Comparison of ENCODE assay signal across 17 cellular contexts in the genomic region with DNA sequence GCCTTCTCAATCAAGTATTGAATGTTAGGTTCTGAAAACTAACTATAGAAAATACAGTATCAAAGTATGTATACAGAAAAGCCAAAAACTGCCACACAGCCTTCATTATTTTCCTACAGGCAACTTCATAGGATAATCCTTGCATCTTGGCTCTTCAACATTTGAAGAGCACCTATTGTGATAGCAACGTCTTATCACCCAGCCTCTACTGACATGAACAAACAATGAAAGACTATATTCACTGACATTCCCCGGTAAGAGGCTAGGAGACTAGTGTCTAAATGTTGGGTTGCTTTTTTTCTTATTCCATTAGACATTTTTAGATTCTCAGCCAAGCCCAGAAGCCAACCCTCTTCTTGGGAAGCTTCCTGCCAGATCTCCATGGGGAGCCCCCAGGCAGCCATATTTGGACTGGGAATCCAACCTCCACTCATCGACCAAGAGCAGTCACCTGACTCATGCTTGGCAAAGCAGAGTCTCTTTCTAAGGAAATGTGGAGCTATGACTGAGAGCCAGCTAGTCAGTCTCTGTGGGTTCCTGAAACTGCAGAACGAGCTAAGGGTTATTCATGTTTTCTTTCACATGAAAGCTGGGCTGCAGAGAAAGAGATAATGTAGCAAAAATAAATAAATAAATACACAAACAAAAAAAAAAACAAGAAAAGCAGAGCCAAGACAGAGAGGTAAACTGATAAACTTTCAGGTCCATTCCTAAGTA.
DNase-seq lines count a peak whose midpoint lies in the region; ATAC-seq and TF ChIP-seq lines count a peak whose summit lies in the region.
"Had no signal": no experiment of that assay in that cellular context is flagged by ENCODE, and none has a peak within 500 bp of the region (broad histone marks: within the 10 kb centered on the region; RNA-seq: fewer than 3 reads in every experiment).

No MANE protein-coding gene starts in this region.

- no peak overlapping the region for H2BK120ac ChIP-seq in neuronal stem cell (ENCODE audit: low read depth, low read length)

- no peak overlapping the region for H3K23ac ChIP-seq in neuronal stem cell (ENCODE audit: low read depth, low read length, poor library complexity)

- no peaks in the 10 kb centered on the region for H3K27me3 ChIP-seq in neuronal stem cell (ENCODE audit: control insufficient read depth in 3 of 3, insufficient read depth in 3 of 3, low read depth in 1 of 3, low read length in 3 of 3)
- H3K27me3 ChIP-seq: BLaER1 treated with 17β-estradiol and CSF1 and Interleukin-3, amounts not matched to agents 10 nM and 100 nM had no signal

- H3K9ac ChIP-seq in neuronal stem cell (ENCODE audit: low read depth, low read length, poor library complexity): no peak overlapping the region
- H3K9ac ChIP-seq: BLaER1 treated with 17β-estradiol and CSF1 and Interleukin-3, amounts not matched to agents 10 nM and 100 nM had no signal

- H2BK12ac ChIP-seq in neuronal stem cell (ENCODE audit: low read length): no peak overlapping the region

- no peak for TF ChIP-seq CTCF in fibroblast of pulmonary artery (IDR thresholded peaks at IDR 0.05; ENCODE audit: low read length, missing control alignments)

- H3K14ac ChIP-seq in neuronal stem cell (ENCODE audit: low read length): no peak overlapping the region

- H3K4me1 Mint-ChIP-seq in activated T-cell treated with anti-CD3 and anti-CD28 coated beads, Interleukin-2, amount 50 U/mL, for 4 hours (ENCODE audit: low read depth): no peaks in the 10 kb centered on the region
- H3K4me1 Mint-ChIP-seq: activated CD4-positive, alpha-beta T cell treated with anti-CD3 and anti-CD28 coated beads, Interleukin-2, amount 10 ng/mL, durations not matched to agents 24 days and 14 days; stimulated activated naive B cell treated with anti-CD40 and anti-IgM and Interleukin-4, amounts not matched to agents 10 μg/mL and 1 μg/mL and 100 μg/mL, for 72 hours had no signal

- H3K4ac ChIP-seq in neuronal stem cell (ENCODE audit: low read length): no peak overlapping the region

- H2BK15ac ChIP-seq in neuronal stem cell (ENCODE audit: low read length): no peak overlapping the region

- ATAC-seq in HG03571 (IDR thresholded peaks at IDR 0.05; ENCODE audit: unreplicated experiment): no peak
- no peak for ATAC-seq in activated T-cell treated with anti-CD3 and anti-CD28 coated beads, Interleukin-2, amount 50 U/mL, for 4 hours
- no peak for ATAC-seq in GM18517 (IDR thresholded peaks at IDR 0.05; ENCODE audit: unreplicated experiment)
- no peak for ATAC-seq in SK-N-SH treated with all-trans-retinoic acid at 6 μM for 48 hours
- ATAC-seq: stimulated activated naive B cell treated with anti-CD40 and anti-IgM and Interleukin-4, amounts not matched to agents 10 μg/mL and 1 μg/mL and 100 μg/mL, for 72 hours had no signal

- peaks cover 1% of the 10 kb centered on the region for H3K79me1 ChIP-seq in neuronal stem cell (ENCODE audit: low read depth, low read length)

- H3K4me3 ChIP-seq in fibroblast of pulmonary artery (replicated peaks; ENCODE audit: low read depth, low read length) (no peak overlapping the region), neuronal stem cell (ENCODE audit: low read length in 2 of 2) (no peak overlapping the region)
- H3K4me3 ChIP-seq: BLaER1 treated with 17β-estradiol and CSF1 and Interleukin-3, amounts not matched to agents 10 nM and 100 nM; HAP-1; prostate gland had no signal

- H3K4me2 ChIP-seq in neuronal stem cell (ENCODE audit: insufficient read depth, low read length, poor library complexity, severe bottlenecking): no peak overlapping the region
- H3K4me2 ChIP-seq: BLaER1 treated with 17β-estradiol and CSF1 and Interleukin-3, amounts not matched to agents 10 nM and 100 nM had no signal

- no peaks in the 10 kb centered on the region for H3K36me3 ChIP-seq in neuronal stem cell (replicated peaks in 1 of 2; ENCODE audit: control insufficient read depth in 2 of 2, insufficient read depth in 2 of 2, low read length in 2 of 2)
- H3K36me3 ChIP-seq: BLaER1 treated with 17β-estradiol and CSF1 and Interleukin-3, amounts not matched to agents 10 nM and 100 nM; HAP-1; prostate gland had no signal

- no peaks in the 10 kb centered on the region for H3K36me3 Mint-ChIP-seq in activated T-cell treated with anti-CD3 and anti-CD28 coated beads, Interleukin-2, amount 50 U/mL, for 4 hours (ENCODE audit: insufficient read depth)
- H3K36me3 Mint-ChIP-seq: stimulated activated naive B cell treated with anti-CD40 and anti-IgM and Interleukin-4, amounts not matched to agents 10 μg/mL and 1 μg/mL and 100 μg/mL, for 72 hours had no signal

- H3K4me3 Mint-ChIP-seq in activated T-cell treated with anti-CD3 and anti-CD28 coated beads, Interleukin-2, amount 50 U/mL, for 4 hours: no peak overlapping the region
- H3K4me3 Mint-ChIP-seq: activated CD4-positive, alpha-beta T cell treated with anti-CD3 and anti-CD28 coated beads, Interleukin-2, amount 10 ng/mL, durations not matched to agents 24 days and 14 days; stimulated activated naive B cell treated with anti-CD40 and anti-IgM and Interleukin-4, amounts not matched to agents 10 μg/mL and 1 μg/mL and 100 μg/mL, for 72 hours had no signal

- H2AK5ac ChIP-seq in neuronal stem cell (ENCODE audit: low read depth, low read length): no peak overlapping the region

- no peak overlapping the region for H4K8ac ChIP-seq in neuronal stem cell (ENCODE audit: low read depth, low read length)

- DNase-seq in C1 segment of cervical spinal cord (lab: John Stamatoyannopoulos, UW): peak in 9 of 14 donors; percentile 9 to 67 (median 29)
- peak; percentile 39 for DNase-seq in RPMI7951 (ENCODE audit: low read depth)
- DNase-seq in fibroblast of pulmonary artery (ENCODE audit: low read depth): peak; percentile 55
- no peak for DNase-seq in neuronal stem cell (ENCODE audit: low spot score)
- DNase-seq in activated T-cell treated with anti-CD3 and anti-CD28 coated beads, Interleukin-2, amount 50 U/mL, for 4 hours: no peak
- DNase-seq: activated CD4-positive, alpha-beta T cell treated with anti-CD3 and anti-CD28 coated beads, Interleukin-2, amount 10 ng/mL, durations not matched to agents 24 days and 14 days; NCI-H1048; NCI-H526 treated with DMSO at 0.1 percent for 48 hours; RPMI8226; stimulated activated CD4-positive, alpha-beta T cell treated with anti-CD3 and anti-CD28 coated beads, Interleukin-4, amount 100 ng/mL, for 24 hours; stimulated activated naive B cell treated with anti-CD40 and anti-IgM and Interleukin-4, amounts not matched to agents 10 μg/mL and 1 μg/mL and 100 μg/mL, for 72 hours had no signal

- H3K4me1 ChIP-seq in neuronal stem cell (ENCODE audit: control insufficient read depth in 2 of 2, insufficient read depth in 1 of 2, low read depth in 1 of 2, low read length in 2 of 2): peaks cover 4 to 7% of the 10 kb centered on the region in 2 donors
- H3K4me1 ChIP-seq: BLaER1 treated with 17β-estradiol and CSF1 and Interleukin-3, amounts not matched to agents 10 nM and 100 nM; HAP-1 had no signal

- no peaks in the 10 kb centered on the region for H3K9me3 Mint-ChIP-seq in activated T-cell treated with anti-CD3 and anti-CD28 coated beads, Interleukin-2, amount 50 U/mL, for 4 hours

- H3K27me3 Mint-ChIP-seq in activated T-cell treated with anti-CD3 and anti-CD28 coated beads, Interleukin-2, amount 50 U/mL, for 4 hours (ENCODE audit: low read depth): no peaks in the 10 kb centered on the region
- H3K27me3 Mint-ChIP-seq: activated CD4-positive, alpha-beta T cell treated with anti-CD3 and anti-CD28 coated beads, Interleukin-2, amount 10 ng/mL, durations not matched to agents 24 days and 14 days; stimulated activated naive B cell treated with anti-CD40 and anti-IgM and Interleukin-4, amounts not matched to agents 10 μg/mL and 1 μg/mL and 100 μg/mL, for 72 hours had no signal

- H3K27ac ChIP-seq in neuronal stem cell (replicated peaks; ENCODE audit: low read length): no peak overlapping the region
- H3K27ac ChIP-seq: BLaER1 treated with 17β-estradiol and CSF1 and Interleukin-3, amounts not matched to agents 10 nM and 100 nM; prostate gland had no signal

- no peak overlapping the region for H3K18ac ChIP-seq in neuronal stem cell (ENCODE audit: low read length)

- no peak overlapping the region for H4K91ac ChIP-seq in neuronal stem cell (ENCODE audit: low read depth, low read length, poor library complexity)

- H2BK5ac ChIP-seq in neuronal stem cell (ENCODE audit: low read length): no peak overlapping the region

- H3K9me3 ChIP-seq in neuronal stem cell (replicated peaks in 1 of 2; ENCODE audit: control insufficient read depth in 2 of 2, insufficient read depth in 1 of 2, low read depth in 1 of 2, low read length in 2 of 2): peaks cover 0 to 2% of the 10 kb centered on the region in 2 donors
- H3K9me3 ChIP-seq: HAP-1, prostate gland had no signal

- no CpG with 5 or more reads among the region's 4 CpGs for WGBS in neuronal stem cell (ENCODE audit: extremely low coverage in 2 of 2, insufficient read length in 2 of 2, insufficient replicate concordance in 1 of 2), 2 donors

- H2AFZ ChIP-seq in neuronal stem cell (ENCODE audit: low read length): peak overlapping the region; percentile 39

TF ChIP-seq in SK-N-SH treated with all-trans-retinoic acid at 6 μM for 48 hours, 23 proteins besides CTCF, POLR2A, EP300 and RAD21 (continues in another document):
- TF ChIP-seq, protein P1, sequence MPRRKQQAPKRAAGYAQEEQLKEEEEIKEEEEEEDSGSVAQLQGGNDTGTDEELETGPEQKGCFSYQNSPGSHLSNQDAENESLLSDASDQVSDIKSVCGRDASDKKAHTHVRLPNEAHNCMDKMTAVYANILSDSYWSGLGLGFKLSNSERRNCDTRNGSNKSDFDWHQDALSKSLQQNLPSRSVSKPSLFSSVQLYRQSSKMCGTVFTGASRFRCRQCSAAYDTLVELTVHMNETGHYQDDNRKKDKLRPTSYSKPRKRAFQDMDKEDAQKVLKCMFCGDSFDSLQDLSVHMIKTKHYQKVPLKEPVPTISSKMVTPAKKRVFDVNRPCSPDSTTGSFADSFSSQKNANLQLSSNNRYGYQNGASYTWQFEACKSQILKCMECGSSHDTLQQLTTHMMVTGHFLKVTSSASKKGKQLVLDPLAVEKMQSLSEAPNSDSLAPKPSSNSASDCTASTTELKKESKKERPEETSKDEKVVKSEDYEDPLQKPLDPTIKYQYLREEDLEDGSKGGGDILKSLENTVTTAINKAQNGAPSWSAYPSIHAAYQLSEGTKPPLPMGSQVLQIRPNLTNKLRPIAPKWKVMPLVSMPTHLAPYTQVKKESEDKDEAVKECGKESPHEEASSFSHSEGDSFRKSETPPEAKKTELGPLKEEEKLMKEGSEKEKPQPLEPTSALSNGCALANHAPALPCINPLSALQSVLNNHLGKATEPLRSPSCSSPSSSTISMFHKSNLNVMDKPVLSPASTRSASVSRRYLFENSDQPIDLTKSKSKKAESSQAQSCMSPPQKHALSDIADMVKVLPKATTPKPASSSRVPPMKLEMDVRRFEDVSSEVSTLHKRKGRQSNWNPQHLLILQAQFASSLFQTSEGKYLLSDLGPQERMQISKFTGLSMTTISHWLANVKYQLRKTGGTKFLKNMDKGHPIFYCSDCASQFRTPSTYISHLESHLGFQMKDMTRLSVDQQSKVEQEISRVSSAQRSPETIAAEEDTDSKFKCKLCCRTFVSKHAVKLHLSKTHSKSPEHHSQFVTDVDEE (CRISPR knock-in tag; IDR thresholded peaks at IDR 0.05): no peak
- TF ChIP-seq GLIS3 (CRISPR knock-in tag; IDR thresholded peaks at IDR 0.05): no peak
- TF ChIP-seq OSR1 (CRISPR knock-in tag; IDR thresholded peaks at IDR 0.05): no peak

Comparison
In these comparisons a context has a peak if more than half of its experiments do, and no peak if none do; other contexts are left out.
1. DNase-seq: peak in C1 segment of cervical spinal cord (9 of 14), RPMI7951 (single experiment) and fibroblast of pulmonary artery (single experiment); none in neuronal stem cell (single experiment) and activated T-cell treated with anti-CD3 and anti-CD28 coated beads, Interleukin-2, amount 50 U/mL, for 4 hours (single experiment).